Comparison of ENCODE assay signal across 1 cellular context in genomic region chr1:167197692-167198091, GRCh38.
TF ChIP-seq lines count a peak whose summit lies in the region.

No MANE protein-coding gene starts in this region.

TF ChIP-seq in SK-N-SH treated with all-trans-retinoic acid at 6 μM for 48 hours, 23 proteins besides CTCF, POLR2A, EP300 and RAD21 (continued from another document):
- TF ChIP-seq, protein P1, sequence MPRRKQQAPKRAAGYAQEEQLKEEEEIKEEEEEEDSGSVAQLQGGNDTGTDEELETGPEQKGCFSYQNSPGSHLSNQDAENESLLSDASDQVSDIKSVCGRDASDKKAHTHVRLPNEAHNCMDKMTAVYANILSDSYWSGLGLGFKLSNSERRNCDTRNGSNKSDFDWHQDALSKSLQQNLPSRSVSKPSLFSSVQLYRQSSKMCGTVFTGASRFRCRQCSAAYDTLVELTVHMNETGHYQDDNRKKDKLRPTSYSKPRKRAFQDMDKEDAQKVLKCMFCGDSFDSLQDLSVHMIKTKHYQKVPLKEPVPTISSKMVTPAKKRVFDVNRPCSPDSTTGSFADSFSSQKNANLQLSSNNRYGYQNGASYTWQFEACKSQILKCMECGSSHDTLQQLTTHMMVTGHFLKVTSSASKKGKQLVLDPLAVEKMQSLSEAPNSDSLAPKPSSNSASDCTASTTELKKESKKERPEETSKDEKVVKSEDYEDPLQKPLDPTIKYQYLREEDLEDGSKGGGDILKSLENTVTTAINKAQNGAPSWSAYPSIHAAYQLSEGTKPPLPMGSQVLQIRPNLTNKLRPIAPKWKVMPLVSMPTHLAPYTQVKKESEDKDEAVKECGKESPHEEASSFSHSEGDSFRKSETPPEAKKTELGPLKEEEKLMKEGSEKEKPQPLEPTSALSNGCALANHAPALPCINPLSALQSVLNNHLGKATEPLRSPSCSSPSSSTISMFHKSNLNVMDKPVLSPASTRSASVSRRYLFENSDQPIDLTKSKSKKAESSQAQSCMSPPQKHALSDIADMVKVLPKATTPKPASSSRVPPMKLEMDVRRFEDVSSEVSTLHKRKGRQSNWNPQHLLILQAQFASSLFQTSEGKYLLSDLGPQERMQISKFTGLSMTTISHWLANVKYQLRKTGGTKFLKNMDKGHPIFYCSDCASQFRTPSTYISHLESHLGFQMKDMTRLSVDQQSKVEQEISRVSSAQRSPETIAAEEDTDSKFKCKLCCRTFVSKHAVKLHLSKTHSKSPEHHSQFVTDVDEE (CRISPR knock-in tag; IDR thresholded peaks at IDR 0.05): no peak
- no peak for TF ChIP-seq ZFP30 (CRISPR knock-in tag; IDR thresholded peaks at IDR 0.05)
- no peak for TF ChIP-seq ESRRG (CRISPR knock-in tag; IDR thresholded peaks at IDR 0.05)
- no peak for TF ChIP-seq BACH2 (CRISPR knock-in tag; IDR thresholded peaks at IDR 0.05; ENCODE audit: borderline replicate concordance)
- TF ChIP-seq ZNF70 (CRISPR knock-in tag; IDR thresholded peaks at IDR 0.05): no peak
- TF ChIP-seq ISL1 (CRISPR knock-in tag; IDR thresholded peaks at IDR 0.05): no peak
- no peak for TF ChIP-seq PATZ1 (CRISPR knock-in tag; IDR thresholded peaks at IDR 0.05; ENCODE audit: borderline replicate concordance)
- no peak for TF ChIP-seq POU6F1 (CRISPR knock-in tag; IDR thresholded peaks at IDR 0.05; ENCODE audit: borderline replicate concordance, low read depth)
- no peak for TF ChIP-seq TOX (CRISPR knock-in tag; IDR thresholded peaks at IDR 0.05; ENCODE audit: borderline replicate concordance)
- no peak for TF ChIP-seq RARB (CRISPR knock-in tag; IDR thresholded peaks at IDR 0.05)
- no peak for TF ChIP-seq ZNF565 (CRISPR knock-in tag; conservative IDR thresholded peaks at IDR 0.05; ENCODE audit: low read depth)
- no peak for TF ChIP-seq ARNTL (CRISPR knock-in tag; IDR thresholded peaks at IDR 0.05; ENCODE audit: borderline replicate concordance, low read depth)
- no peak for TF ChIP-seq OSR1 (CRISPR knock-in tag; IDR thresholded peaks at IDR 0.05)
- TF ChIP-seq PPARA (CRISPR knock-in tag; IDR thresholded peaks at IDR 0.05; ENCODE audit: borderline replicate concordance): no peak
